9 cellular contexts compared by ENCODE assay signal in the genomic region with DNA sequence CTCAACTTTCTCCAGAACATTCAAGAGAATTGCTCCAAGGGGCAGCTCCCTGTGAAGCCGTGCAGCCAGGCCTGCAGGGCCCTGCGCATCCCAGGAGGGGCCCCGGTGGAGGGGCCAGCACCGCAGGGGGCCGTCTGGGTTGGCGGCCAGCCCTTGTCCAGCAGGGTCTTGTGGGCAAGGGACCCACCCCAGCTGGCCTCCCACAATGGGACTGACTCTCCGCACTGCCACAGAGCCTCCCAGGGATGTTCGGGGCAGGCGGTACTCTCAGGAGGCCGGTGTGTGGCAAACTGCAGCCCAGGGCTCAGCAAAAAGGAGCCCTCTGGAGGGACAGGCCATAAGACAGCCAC.
"Had no signal": no experiment of that assay in that cellular context is flagged by ENCODE, and none has a peak within 500 bp of the region (broad histone marks: within the 10 kb centered on the region; RNA-seq: fewer than 3 reads in every experiment).

No MANE protein-coding gene starts in this region.

- H3K27ac ChIP-seq: GM23248, HL-60 had no signal

- H3K4me3 ChIP-seq: GM23248, K562 had no signal

- FAIRE-seq: H54, K562 had no signal

- ATAC-seq: K562 had no signal

- H3K9ac ChIP-seq: GM23248 had no signal

- DNase-seq: GM23248, GOT3, H9, HCEC 1CT, IMR-90, KG1 had no signal
